Comparison of ENCODE assay signal across 19 cellular contexts in the genomic region with DNA sequence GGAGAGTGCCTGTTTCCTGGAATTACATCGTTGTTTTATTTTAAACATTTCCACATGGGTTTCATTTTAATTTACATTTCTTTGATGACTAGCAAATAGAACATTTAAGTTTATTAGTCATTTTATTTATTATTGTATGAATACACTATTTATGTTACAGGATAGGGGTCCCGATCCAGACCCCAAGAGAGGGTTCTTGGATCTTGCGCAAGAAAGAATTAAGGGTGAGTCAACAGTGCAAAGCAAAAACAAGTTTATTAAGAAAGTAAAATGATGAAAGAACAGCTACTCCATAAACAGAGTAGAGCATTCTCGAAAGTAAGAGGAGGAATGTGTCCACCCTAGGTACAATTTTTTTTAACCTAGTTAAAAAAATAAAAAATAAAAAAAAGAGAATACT.
"Had no signal": no experiment of that assay in that cellular context is flagged by ENCODE, and none has a peak within 500 bp of the region (broad histone marks: within the 10 kb centered on the region; RNA-seq: fewer than 3 reads in every experiment).

No MANE protein-coding gene starts in this region.

- DNase-seq: activated CD4-positive, alpha-beta T cell treated with anti-CD3 and anti-CD28 coated beads, Interleukin-2, amount 50 U/mL, for 48 hours; activated effector memory CD4-positive, alpha-beta T cell treated with anti-CD3 and anti-CD28 coated beads, Interleukin-2, amount 50 U/mL, for 16 hours; activated T-cell treated with anti-CD3 and anti-CD28 coated beads, Interleukin-2, amount 50 U/mL, for 24 hours; amniotic stem cell; dermis blood vessel endothelial cell; effector memory CD8-positive, alpha-beta T cell; hypothalamus; kidney glomerular epithelial cell; nucleus accumbens; small intestine; stimulated activated CD4-positive, alpha-beta T cell treated with anti-CD3 and anti-CD28 coated beads, Interleukin-4, amount 100 ng/mL, for 4 hours; stimulated activated CD8-positive, alpha-beta memory T cell treated with anti-CD3 and anti-CD28 coated beads, Interleukin-4, amount 100 ng/mL, for 48 hours; stimulated activated naive CD4-positive, alpha-beta T cell treated with Interleukin-2 at 50 U/mL for 16 hours; substantia nigra; T-helper 17 cell; transverse colon; WERI-Rb-1 had no signal

- ATAC-seq: effector memory CD8-positive, alpha-beta T cell; T-helper 17 cell had no signal

- H3K27me3 Mint-ChIP-seq: activated naive CD4-positive, alpha-beta T cell treated with anti-CD3 and anti-CD28 coated beads, Interleukin-2, amount 50 U/mL, for 24 hours; activated T-cell treated with anti-CD3 and anti-CD28 coated beads, Interleukin-2, amount 50 U/mL, for 24 hours; effector memory CD8-positive, alpha-beta T cell; T-helper 17 cell had no signal

- H3K4me3 Mint-ChIP-seq: activated naive CD4-positive, alpha-beta T cell treated with anti-CD3 and anti-CD28 coated beads, Interleukin-2, amount 50 U/mL, for 24 hours; activated T-cell treated with anti-CD3 and anti-CD28 coated beads, Interleukin-2, amount 50 U/mL, for 24 hours; effector memory CD8-positive, alpha-beta T cell; nephron; T-helper 17 cell had no signal

- H3K4me1 Mint-ChIP-seq: activated naive CD4-positive, alpha-beta T cell treated with anti-CD3 and anti-CD28 coated beads, Interleukin-2, amount 50 U/mL, for 24 hours; T-helper 17 cell had no signal

- H3K27ac Mint-ChIP-seq: activated naive CD4-positive, alpha-beta T cell treated with anti-CD3 and anti-CD28 coated beads, Interleukin-2, amount 50 U/mL, for 24 hours; activated T-cell treated with anti-CD3 and anti-CD28 coated beads, Interleukin-2, amount 50 U/mL, for 24 hours; effector memory CD8-positive, alpha-beta T cell; nephron; T-helper 17 cell had no signal

- H3K36me3 Mint-ChIP-seq: activated naive CD4-positive, alpha-beta T cell treated with anti-CD3 and anti-CD28 coated beads, Interleukin-2, amount 50 U/mL, for 24 hours had no signal
